Comparison of ENCODE assay signal across 10 cellular contexts in genomic region chr7:74178632-74179031, GRCh38. TPM values are rescaled to one million over a fixed set of nuclear protein-coding genes. Genes with fewer than 3 reads are reported as not detected.
DNase-seq lines count a peak whose midpoint lies in the region; ATAC-seq and TF ChIP-seq lines count a peak whose summit lies in the region.
"Had no signal": no experiment of that assay in that cellular context is flagged by ENCODE, and none has a peak within 500 bp of the region (broad histone marks: within the 10 kb centered on the region; RNA-seq: fewer than 3 reads in every experiment).

No MANE protein-coding gene starts in this region.

- peaks cover 94% of the 10 kb centered on the region for H3K79me2 ChIP-seq in GM23248 (ENCODE audit: insufficient read depth)

- peak; percentile 33 for DNase-seq in A673 (ENCODE audit: low spot score)
- DNase-seq in GM23248: peak; percentile 78
- DNase-seq in left kidney (ENCODE audit: low read depth, low spot score): peak; percentile 73
- DNase-seq in NCI-H187 treated with DMSO at 0.1 percent for 48 hours (lab: John Stamatoyannopoulos, UW): no peak
- DNase-seq: DMS79 had no signal

- peak overlapping the region; percentile 98 for H3K4me2 ChIP-seq in GM23248 (ENCODE audit: unreplicated experiment)

- peak overlapping the region; percentile 85 for H3K27ac Mint-ChIP-seq in activated naive CD8-positive, alpha-beta T cell

- no peak for ATAC-seq in GM18861 (IDR thresholded peaks at IDR 0.05; ENCODE audit: unreplicated experiment)
- ATAC-seq in GM19452 (IDR thresholded peaks at IDR 0.05; ENCODE audit: unreplicated experiment): no peak
- ATAC-seq in HG03196 (IDR thresholded peaks at IDR 0.05; ENCODE audit: unreplicated experiment): no peak

- H4K20me1 ChIP-seq in GM23248 (ENCODE audit: insufficient read depth): peaks cover 26% of the 10 kb centered on the region

- H3K27me3 ChIP-seq in A673 (replicated peaks; ENCODE audit: insufficient read depth, low read depth, low read length, poor library complexity) (no peaks in the 10 kb centered on the region), GM23248 (replicated peaks; ENCODE audit: insufficient read depth) (no peaks in the 10 kb centered on the region)

- CTCF ChIA-PET in A673 (lab: Charles Lee): no interaction called here

- H3K4me1 ChIP-seq in A673 (ENCODE audit: insufficient read depth, low read length, poor library complexity, severe bottlenecking): peaks cover 40% of the 10 kb centered on the region
- peaks cover 71% of the 10 kb centered on the region for H3K4me1 ChIP-seq in GM23248 (ENCODE audit: insufficient read depth)

- H3K9ac ChIP-seq in GM23248: peak overlapping the region; percentile 98

- WGBS in GM23248 (ENCODE audit: low coverage in 1 of 2, low lambda C conversion rate in 2 of 2, missing lambda C conversion rate in 2 of 2), 2 experiments: 14% methylated on average over 9 of the region's 9 CpGs

- intact Hi-C loops in A673 (cut with micrococcal nuclease; ENCODE audit: unreplicated experiment): no loop called here

- H3K36me3 ChIP-seq in A673 (ENCODE audit: insufficient read depth, low read length, poor library complexity, severe bottlenecking) (peaks cover 41% of the 10 kb centered on the region), GM23248 (ENCODE audit: low read depth) (peaks cover 13% of the 10 kb centered on the region; the same call in 1 of the 2 replicates)

- POLR2A ChIA-PET in A673 (lab: Charles Lee; ENCODE audit: low non-redundant PET): interaction anchor here (0.6 to 0.7 kb wide), 2 partner anchors 85 to 602 kb away, joined by 3 to 9 read pairs; no protein-coding TSS in a partner anchor

- H3K9me3 ChIP-seq in A673 (ENCODE audit: low read depth, low read length, poor library complexity, severe bottlenecking): no peaks in the 10 kb centered on the region
- H3K9me3 ChIP-seq in GM23248 (ENCODE audit: low read depth): no peaks in the 10 kb centered on the region

- peaks cover 75% of the 10 kb centered on the region for H3K4me1 Mint-ChIP-seq in activated naive CD8-positive, alpha-beta T cell (ENCODE audit: low read depth)

- peak overlapping the region; percentile 75 for H3K4me3 Mint-ChIP-seq in activated naive CD8-positive, alpha-beta T cell

- in situ Hi-C loops in GM23248 (cut with MboI): no loop called here

- peaks cover 11% of the 10 kb centered on the region for H3K36me3 Mint-ChIP-seq in activated naive CD8-positive, alpha-beta T cell

- no peak overlapping the region for H2AFZ ChIP-seq in GM23248

- BruUV-seq in A673 (replicated peaks; lab: Mats Ljungman, UMichigan): no TSS peak

- peak overlapping the region; percentile 75 for H3K27ac ChIP-seq in A673 (ENCODE audit: low read depth, low read length, poor library complexity, severe bottlenecking)
- peak overlapping the region; percentile 85 for H3K27ac ChIP-seq in GM23248

- H3K9me3 Mint-ChIP-seq in activated naive CD8-positive, alpha-beta T cell (ENCODE audit: low read depth): no peaks in the 10 kb centered on the region

- H3K4me3 ChIP-seq in A673 (ENCODE audit: low read depth, low read length, poor library complexity, severe bottlenecking) (no peak overlapping the region), GM23248 (peak overlapping the region; percentile 90)
- H3K4me3 ChIP-seq: lung had no signal

- peaks cover 81% of the 10 kb centered on the region for H3F3A ChIP-seq in GM23248 (ENCODE audit: insufficient read depth)

- H3K27me3 Mint-ChIP-seq in activated naive CD8-positive, alpha-beta T cell: no peaks in the 10 kb centered on the region

- no peak for TF ChIP-seq CTCF in A673 (conservative IDR thresholded peaks at IDR 0.05; ENCODE audit: low read depth, low read length)

- no peaks in the 10 kb centered on the region for H3K9me2 ChIP-seq in GM23248 (ENCODE audit: insufficient read depth)

RNA-seq across cellular contexts. Expression of gene EIF4H, which starts 4.5 kb away (rescaled TPM):
- total RNA-seq in A673 (2021): 432 and 453 TPM in 2 replicates
- total RNA-seq in GM23248 (2014; rRNA removed; shearing (Covaris generic)): 261 and 305 TPM in 2 replicates
- polyA plus RNA-seq in GM23248 (2016; fragmentation: Nextera tagmentation; extraction: Ambion mirVana): 228 and 235 TPM in 2 replicates

RNA-seq across cellular contexts. Expression of gene LAT2, which starts 31.2 kb away (rescaled TPM):
- 0.28 and 0.58 TPM in 2 replicates for total RNA-seq in A673 (2021)
- 0.97 TPM in 1 of 2 replicates, not detected in the other for total RNA-seq in GM23248 (2014; rRNA removed; shearing (Covaris generic))
- polyA plus RNA-seq in GM23248 (2016; fragmentation: Nextera tagmentation; extraction: Ambion mirVana): 0.60 and 0.73 TPM in 2 replicates
